26 cellular contexts compared by ENCODE assay signal in genomic region chr15:17026633-17027032, GRCh38.
"Had no signal": no experiment of that assay in that cellular context is flagged by ENCODE, and none has a peak within 500 bp of the region (broad histone marks: within the 10 kb centered on the region; RNA-seq: fewer than 3 reads in every experiment).

No MANE protein-coding gene starts in this region.

- H3K27ac ChIP-seq: colonic mucosa, dorsolateral prefrontal cortex, epithelial cell of prostate, esophagus squamous epithelium, gastrocnemius medialis, heart right ventricle, left lung, lower lobe of right lung had no signal

- H3K27me3 Mint-ChIP-seq: naive B cell; naive thymus-derived CD8-positive, alpha-beta T cell had no signal

- H3K27me3 ChIP-seq: colonic mucosa, dorsolateral prefrontal cortex, esophagus squamous epithelium, gastrocnemius medialis, heart right ventricle, left lung had no signal

- H3K4me1 ChIP-seq: colonic mucosa, esophagus squamous epithelium, gastrocnemius medialis, heart right ventricle, left lung, lower lobe of right lung had no signal

- H3K27ac Mint-ChIP-seq: mesothelial cell of epicardium; naive B cell; naive thymus-derived CD8-positive, alpha-beta T cell had no signal

- H3K4me3 Mint-ChIP-seq: mesothelial cell of epicardium, naive B cell had no signal

- H3K9me3 ChIP-seq: colonic mucosa, gastrocnemius medialis had no signal

- ATAC-seq: esophagus mucosa; gastrocnemius medialis; heart right ventricle; left cardiac atrium; left lung; left ventricle myocardium superior; lower lobe of right lung; mucosa of descending colon; naive thymus-derived CD8-positive, alpha-beta T cell had no signal

- H3K4me1 Mint-ChIP-seq: mesothelial cell of epicardium, naive B cell had no signal

- H3K36me3 ChIP-seq: colonic mucosa, esophagus squamous epithelium, gastrocnemius medialis, heart right ventricle, left lung, lower lobe of right lung had no signal

- DNase-seq: colonic mucosa; cortex of kidney; dermis blood vessel endothelial cell; dorsolateral prefrontal cortex; effector CD4-positive, alpha-beta T cell; effector memory CD4-positive, alpha-beta T cell; erythroblast; esophagus squamous epithelium; foreskin fibroblast; foreskin melanocyte; gastrocnemius medialis; glutamatergic neuron; head of caudate nucleus; heart right ventricle; hippocampal formation; left cardiac atrium; left lung; left ventricle myocardium superior; lower lobe of right lung; mesenchymal stem cell; mucosa of descending colon; naive B cell; naive thymus-derived CD8-positive, alpha-beta T cell had no signal

- H3K4me3 ChIP-seq: colonic mucosa, dorsolateral prefrontal cortex, esophagus squamous epithelium, gastrocnemius medialis, heart right ventricle, left lung, lower lobe of right lung, mucosa of descending colon had no signal
